ENCODE assay signal across 17 cellular contexts in genomic region chr22:20316217-20316843, GRCh38. TPM values are rescaled to one million over a fixed set of nuclear protein-coding genes. Genes with fewer than 3 reads are reported as not detected.
DNase-seq lines count a peak whose midpoint lies in the region; ATAC-seq, FAIRE-seq and TF ChIP-seq lines count a peak whose summit lies in the region.
"Had no signal": no experiment of that assay in that cellular context is flagged by ENCODE, and none has a peak within 500 bp of the region (broad histone marks: within the 10 kb centered on the region; RNA-seq: fewer than 3 reads in every experiment).

No MANE protein-coding gene starts in this region.

- no peak for ATAC-seq in sciatic nerve
- ATAC-seq: stimulated activated naive B cell treated with anti-CD40 and anti-IgM and Interleukin-4, amounts not matched to agents 10 μg/mL and 1 μg/mL and 100 μg/mL, for 72 hours had no signal

- intact Hi-C loops in activated CD4-positive, alpha-beta memory T cell treated with anti-CD3 and anti-CD28 coated beads for 36 hours (cut with micrococcal nuclease), result no loop called here
- intact Hi-C loops in kidney (cut with DNase I) (no loop called here), sciatic nerve (cut with DNase I) (no loop called here), uterus (cut with DNase I; ENCODE audit: low total_unique reads) (no loop called here)

- H3K27me3 ChIP-seq in NT2/D1 (ENCODE audit: insufficient read depth, insufficient read length) (no peaks in the 10 kb centered on the region), uterus (no peaks in the 10 kb centered on the region)

- H3K9me3 Mint-ChIP-seq in activated CD4-positive, alpha-beta memory T cell treated with anti-CD3 and anti-CD28 coated beads, Interleukin-2, amount 10 ng/mL, durations not matched to agents 7 days and 5 days, result no peaks in the 10 kb centered on the region
- H3K9me3 Mint-ChIP-seq in activated CD4-positive, alpha-beta memory T cell treated with anti-CD3 and anti-CD28 coated beads for 36 hours, result no peaks in the 10 kb centered on the region
- H3K9me3 Mint-ChIP-seq: stimulated activated naive B cell treated with anti-CD40 and anti-IgM and Interleukin-4, amounts not matched to agents 10 μg/mL and 1 μg/mL and 100 μg/mL, for 72 hours had no signal

- peaks cover 35% of the 10 kb centered on the region for H3K4me1 Mint-ChIP-seq in activated CD4-positive, alpha-beta memory T cell treated with anti-CD3 and anti-CD28 coated beads, Interleukin-2, amount 10 ng/mL, durations not matched to agents 7 days and 5 days
- peaks cover 36% of the 10 kb centered on the region for H3K4me1 Mint-ChIP-seq in activated CD4-positive, alpha-beta memory T cell treated with anti-CD3 and anti-CD28 coated beads for 36 hours (ENCODE audit: low read depth)

- no peak overlapping the region for H3K27ac Mint-ChIP-seq in activated CD4-positive, alpha-beta memory T cell treated with anti-CD3 and anti-CD28 coated beads, Interleukin-2, amount 10 ng/mL, durations not matched to agents 7 days and 5 days
- no peak overlapping the region for H3K27ac Mint-ChIP-seq in activated CD4-positive, alpha-beta memory T cell treated with anti-CD3 and anti-CD28 coated beads for 36 hours

- no peak for FAIRE-seq in kidney (lab: Jason Lieb, UNC)

- H3K36me3 ChIP-seq in NT2/D1 (ENCODE audit: insufficient read depth, insufficient read length, low read length), result peaks cover 5% of the 10 kb centered on the region
- no peaks in the 10 kb centered on the region for H3K36me3 ChIP-seq in kidney (ENCODE audit: control insufficient read depth in 1 of 2, insufficient read depth in 2 of 2, low read length in 2 of 2)
- no peaks in the 10 kb centered on the region for H3K36me3 ChIP-seq in uterus

- TF ChIP-seq CTCF in kidney (IDR thresholded peaks at IDR 0.05; ENCODE audit: borderline replicate concordance, extremely low read depth, insufficient read depth), result no peak
- TF ChIP-seq CTCF in uterus (IDR thresholded peaks at IDR 0.05), result no peak

- no peak overlapping the region for H3K4me3 Mint-ChIP-seq in activated CD4-positive, alpha-beta memory T cell treated with anti-CD3 and anti-CD28 coated beads, Interleukin-2, amount 10 ng/mL, durations not matched to agents 7 days and 5 days
- no peak overlapping the region for H3K4me3 Mint-ChIP-seq in activated CD4-positive, alpha-beta memory T cell treated with anti-CD3 and anti-CD28 coated beads for 36 hours
- H3K4me3 Mint-ChIP-seq: stimulated activated naive B cell treated with anti-CD40 and anti-IgM and Interleukin-4, amounts not matched to agents 10 μg/mL and 1 μg/mL and 100 μg/mL, for 72 hours had no signal

- H3K27me3 Mint-ChIP-seq in activated CD4-positive, alpha-beta memory T cell treated with anti-CD3 and anti-CD28 coated beads, Interleukin-2, amount 10 ng/mL, durations not matched to agents 7 days and 5 days, result no peaks in the 10 kb centered on the region
- H3K27me3 Mint-ChIP-seq in activated CD4-positive, alpha-beta memory T cell treated with anti-CD3 and anti-CD28 coated beads for 36 hours, result no peaks in the 10 kb centered on the region
- H3K27me3 Mint-ChIP-seq: stimulated activated naive B cell treated with anti-CD40 and anti-IgM and Interleukin-4, amounts not matched to agents 10 μg/mL and 1 μg/mL and 100 μg/mL, for 72 hours had no signal

- CTCF ChIA-PET in activated CD4-positive, alpha-beta memory T cell treated with anti-CD3 and anti-CD28 coated beads, Interleukin-2, amount 10 ng/mL, durations not matched to agents 7 days and 5 days (lab: Charles Lee), result interaction anchor here (0.6 to 1.4 kb wide), 3 partner anchors 22 to 169 kb away, joined by 3 to 6 read pairs (median 4); no protein-coding TSS in a partner anchor
- CTCF ChIA-PET in activated CD4-positive, alpha-beta memory T cell treated with anti-CD3 and anti-CD28 coated beads for 36 hours (lab: Charles Lee), result interaction anchor here (0.8 to 1.8 kb wide), 2 partner anchors 17 to 159 kb away, joined by 3 to 7 read pairs; no protein-coding TSS in a partner anchor

- H3K4me1 ChIP-seq in NT2/D1 (ENCODE audit: insufficient read depth, insufficient read length) (peaks cover 11% of the 10 kb centered on the region), kidney (ENCODE audit: control insufficient read depth in 1 of 2, insufficient read depth in 1 of 2, low read depth in 1 of 2, low read length in 2 of 2) (peaks cover 8 to 14% of the 10 kb centered on the region in 2 donors), uterus (peaks cover 4 to 6% of the 10 kb centered on the region in 2 donors)
- H3K4me1 ChIP-seq: parathyroid adenoma had no signal

- no peak overlapping the region for H3K4me3 ChIP-seq in NT2/D1 (ENCODE audit: insufficient read length, low read depth)
- H3K4me3 ChIP-seq in kidney (ENCODE audit: low read length in 2 of 2), result no peak overlapping the region
- no peak overlapping the region for H3K4me3 ChIP-seq in uterus

- H3K27ac ChIP-seq in kidney (ENCODE audit: low read depth in 2 of 2, low read length in 2 of 2) (no peak overlapping the region), uterus (no peak overlapping the region)
- H3K27ac ChIP-seq: parathyroid adenoma had no signal

- POLR2A ChIA-PET in activated CD4-positive, alpha-beta memory T cell treated with anti-CD3 and anti-CD28 coated beads, Interleukin-2, amount 10 ng/mL, durations not matched to agents 7 days and 5 days (lab: Charles Lee), result no interaction called here
- POLR2A ChIA-PET in activated CD4-positive, alpha-beta memory T cell treated with anti-CD3 and anti-CD28 coated beads for 36 hours (lab: Charles Lee), result no interaction called here

- no peak for TF ChIP-seq POLR2A in uterus (IDR thresholded peaks at IDR 0.05)

- H3K36me3 Mint-ChIP-seq in activated CD4-positive, alpha-beta memory T cell treated with anti-CD3 and anti-CD28 coated beads, Interleukin-2, amount 10 ng/mL, durations not matched to agents 7 days and 5 days (ENCODE audit: low read depth), result peaks cover 7% of the 10 kb centered on the region
- H3K36me3 Mint-ChIP-seq in activated CD4-positive, alpha-beta memory T cell treated with anti-CD3 and anti-CD28 coated beads for 36 hours, result peaks cover 2% of the 10 kb centered on the region
- H3K36me3 Mint-ChIP-seq: stimulated activated naive B cell treated with anti-CD40 and anti-IgM and Interleukin-4, amounts not matched to agents 10 μg/mL and 1 μg/mL and 100 μg/mL, for 72 hours had no signal

- DNase-seq in activated CD4-positive, alpha-beta memory T cell treated with anti-CD3 and anti-CD28 coated beads, Interleukin-2, amount 10 ng/mL, durations not matched to agents 7 days and 5 days, result peak; percentile 14
- DNase-seq in activated CD4-positive, alpha-beta memory T cell treated with anti-CD3 and anti-CD28 coated beads for 36 hours, result no peak
- no peak for DNase-seq in NT2/D1 (ENCODE audit: low read depth, low spot score)
- DNase-seq in kidney, result peak; percentile 61
- peak; percentile 58 for DNase-seq in sciatic nerve (ENCODE audit: low spot score)
- DNase-seq in NCI-H1436 treated with DMSO at 0.1 percent for 48 hours (lab: John Stamatoyannopoulos, UW), result no peak
- DNase-seq in DMS153 (lab: John Stamatoyannopoulos, UW), result no peak
- no peak for DNase-seq in uterus
- DNase-seq: activated CD4-positive, alpha-beta T cell treated with anti-CD3 and anti-CD28 coated beads for 1 hour; DMS 273 treated with DMSO at 0.1 percent for 48 hours; effector CD4-positive, alpha-beta T cell; kidney glomerular epithelial cell; NCI-H2029; NCI-H510A treated with DMSO at 0.1 percent for 48 hours; stimulated activated naive B cell treated with anti-CD40 and anti-IgM and Interleukin-4, amounts not matched to agents 10 μg/mL and 1 μg/mL and 100 μg/mL, for 72 hours; trophoblast cell had no signal

- H3K9ac ChIP-seq in NT2/D1 (ENCODE audit: insufficient read length, low read depth) (peak overlapping the region; percentile 42), kidney (ENCODE audit: low read length in 2 of 2) (no peak overlapping the region)
- H3K9ac ChIP-seq: parathyroid adenoma had no signal

- H3K9me3 ChIP-seq in NT2/D1 (ENCODE audit: insufficient read depth, low read length), result no peaks in the 10 kb centered on the region
- no peaks in the 10 kb centered on the region for H3K9me3 ChIP-seq in kidney (ENCODE audit: control insufficient read depth in 1 of 2, low read length in 2 of 2)
- no peaks in the 10 kb centered on the region for H3K9me3 ChIP-seq in uterus

RNA-seq across cellular contexts. Expression of gene DGCR6L, which starts 3.5 kb away (rescaled TPM):
- 10 to 100 TPM; 40.8 to 41.1 TPM for total RNA-seq in activated CD4-positive, alpha-beta memory T cell treated with anti-CD3 and anti-CD28 coated beads, Interleukin-2, amount 10 ng/mL, durations not matched to agents 7 days and 5 days
- 10 to 100 TPM; 26.9 to 31.3 TPM for total RNA-seq in activated CD4-positive, alpha-beta memory T cell treated with anti-CD3 and anti-CD28 coated beads for 36 hours
- total RNA-seq in kidney (35.3 TPM), sciatic nerve (28.9 TPM), uterus (100 to 1,000 TPM in 1 of 4 donors, 10 to 100 TPM in 3; 17.2 to 101 (median 34.9) TPM)
- polyA plus RNA-seq in kidney (ENCODE audit: insufficient read depth, low read depth, low replicate concordance), result 137 TPM

RNA-seq across cellular contexts. Expression of gene RTN4R, which starts 48.2 kb away (rescaled TPM):
- total RNA-seq in activated CD4-positive, alpha-beta memory T cell treated with anti-CD3 and anti-CD28 coated beads, Interleukin-2, amount 10 ng/mL, durations not matched to agents 7 days and 5 days, result 1 to 10 TPM; 2.3 to 3.1 TPM
- total RNA-seq in activated CD4-positive, alpha-beta memory T cell treated with anti-CD3 and anti-CD28 coated beads for 36 hours, result 1 to 10 TPM; 2.6 to 3.1 TPM
- total RNA-seq in kidney (1.2 TPM), sciatic nerve (4.4 TPM), uterus (10 to 100 TPM in 1 of 4 donors, 1 to 10 TPM in 1, not detected in 2; 5.0 to 12.9 TPM)
- 2.5 TPM for polyA plus RNA-seq in kidney (ENCODE audit: insufficient read depth, low read depth, low replicate concordance)

Comparison
In these comparisons a context has a peak if more than half of its experiments do, and no peak if none do; other contexts are left out.
1. DNase-seq: peak in activated CD4-positive, alpha-beta memory T cell treated with anti-CD3 and anti-CD28 coated beads, Interleukin-2, amount 10 ng/mL, durations not matched to agents 7 days and 5 days (single experiment), kidney (single experiment) and sciatic nerve (single experiment); none in activated CD4-positive, alpha-beta memory T cell treated with anti-CD3 and anti-CD28 coated beads for 36 hours (single experiment), NT2/D1 (single experiment), NCI-H1436 treated with DMSO at 0.1 percent for 48 hours (single experiment), DMS153 (single experiment) and uterus (0 of 2).